Comparison of ENCODE assay signal across 1 cellular context in the genomic region with DNA sequence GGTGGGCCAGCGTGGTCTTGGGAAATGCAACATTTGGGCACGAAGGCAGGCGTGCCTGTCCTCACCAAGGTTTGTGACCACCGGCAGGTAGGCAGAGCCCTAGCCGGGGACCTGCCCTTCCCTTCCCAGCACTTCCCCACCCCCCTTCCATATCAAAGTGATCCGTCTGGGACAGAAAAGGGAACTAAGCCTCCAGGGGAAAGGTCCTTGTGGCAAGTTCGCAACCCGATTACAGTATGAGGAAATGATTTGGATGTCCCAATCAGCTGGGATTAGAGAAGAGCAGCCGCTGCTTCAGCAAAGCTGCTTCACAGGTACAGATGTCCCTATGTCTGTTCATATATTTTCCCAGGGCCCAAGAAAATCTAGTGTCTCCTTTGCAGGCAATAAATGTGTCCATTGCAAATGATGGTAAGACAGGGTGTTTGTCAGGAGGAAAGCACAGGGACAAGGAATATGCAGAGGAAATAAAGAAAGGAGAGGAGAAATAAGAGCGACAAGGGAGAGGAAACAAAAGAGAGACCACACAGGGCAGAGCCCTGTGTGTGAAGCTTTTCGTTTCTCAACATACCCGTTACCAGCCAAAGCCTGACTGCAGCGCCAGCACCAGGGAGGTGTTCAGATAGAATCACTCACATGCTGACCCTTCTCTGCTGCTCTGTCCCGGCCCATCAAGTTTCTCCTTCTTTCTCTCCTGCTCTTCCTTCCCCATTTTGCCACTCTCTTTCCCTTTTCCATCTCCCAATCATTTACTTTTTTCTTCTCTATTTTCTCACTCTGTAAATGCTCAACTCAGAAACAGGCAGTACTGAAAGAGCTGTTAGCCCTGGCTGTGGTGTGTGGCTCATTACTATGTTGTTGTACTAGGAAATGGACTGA.
TF ChIP-seq lines count a peak whose summit lies in the region.

No MANE protein-coding gene starts in this region.

TF ChIP-seq in GM12878, 131 proteins besides CTCF, POLR2A, EP300 and RAD21 (continued from another document):
- TF ChIP-seq, protein P1, sequence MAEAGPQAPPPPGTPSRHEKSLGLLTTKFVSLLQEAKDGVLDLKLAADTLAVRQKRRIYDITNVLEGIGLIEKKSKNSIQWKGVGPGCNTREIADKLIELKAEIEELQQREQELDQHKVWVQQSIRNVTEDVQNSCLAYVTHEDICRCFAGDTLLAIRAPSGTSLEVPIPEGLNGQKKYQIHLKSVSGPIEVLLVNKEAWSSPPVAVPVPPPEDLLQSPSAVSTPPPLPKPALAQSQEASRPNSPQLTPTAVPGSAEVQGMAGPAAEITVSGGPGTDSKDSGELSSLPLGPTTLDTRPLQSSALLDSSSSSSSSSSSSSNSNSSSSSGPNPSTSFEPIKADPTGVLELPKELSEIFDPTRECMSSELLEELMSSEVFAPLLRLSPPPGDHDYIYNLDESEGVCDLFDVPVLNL (IDR thresholded peaks at IDR 0.05; ENCODE audit: low read depth, low read length), result no peak
- TF ChIP-seq TBL1XR1 (IDR thresholded peaks at IDR 0.05; ENCODE audit: low read depth, low read length) (no peak), KLF5 (IDR thresholded peaks at IDR 0.05; ENCODE audit: partially characterized antibody) (no peak), RELA (IDR thresholded peaks at IDR 0.05; ENCODE audit: borderline replicate concordance, partially characterized antibody) (no peak), NBN (IDR thresholded peaks at IDR 0.05) (no peak), KAT2A (conservative IDR thresholded peaks at IDR 0.05; ENCODE audit: control insufficient read depth, low read depth, low read length) (no peak), ZBED1 (IDR thresholded peaks at IDR 0.05; ENCODE audit: borderline replicate concordance) (no peak), SREBF1 (IDR thresholded peaks at IDR 0.05; ENCODE audit: low read length) (no peak), BCL11A (IDR thresholded peaks at IDR 0.05; ENCODE audit: low read depth, low read length) (no peak)
- TF ChIP-seq, protein P2, sequence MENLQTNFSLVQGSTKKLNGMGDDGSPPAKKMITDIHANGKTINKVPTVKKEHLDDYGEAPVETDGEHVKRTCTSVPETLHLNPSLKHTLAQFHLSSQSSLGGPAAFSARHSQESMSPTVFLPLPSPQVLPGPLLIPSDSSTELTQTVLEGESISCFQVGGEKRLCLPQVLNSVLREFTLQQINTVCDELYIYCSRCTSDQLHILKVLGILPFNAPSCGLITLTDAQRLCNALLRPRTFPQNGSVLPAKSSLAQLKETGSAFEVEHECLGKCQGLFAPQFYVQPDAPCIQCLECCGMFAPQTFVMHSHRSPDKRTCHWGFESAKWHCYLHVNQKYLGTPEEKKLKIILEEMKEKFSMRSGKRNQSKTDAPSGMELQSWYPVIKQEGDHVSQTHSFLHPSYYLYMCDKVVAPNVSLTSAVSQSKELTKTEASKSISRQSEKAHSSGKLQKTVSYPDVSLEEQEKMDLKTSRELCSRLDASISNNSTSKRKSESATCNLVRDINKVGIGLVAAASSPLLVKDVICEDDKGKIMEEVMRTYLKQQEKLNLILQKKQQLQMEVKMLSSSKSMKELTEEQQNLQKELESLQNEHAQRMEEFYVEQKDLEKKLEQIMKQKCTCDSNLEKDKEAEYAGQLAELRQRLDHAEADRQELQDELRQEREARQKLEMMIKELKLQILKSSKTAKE (IDR thresholded peaks at IDR 0.05; ENCODE audit: low read depth, poor library complexity, severe bottlenecking), result no peak
